Comparison of ENCODE assay signal across 31 cellular contexts in genomic region chr14:25015761-25016160, GRCh38. TPM values are rescaled to one million over a fixed set of nuclear protein-coding genes. Genes with fewer than 3 reads are reported as not detected.
"Had no signal": no experiment of that assay in that cellular context is flagged by ENCODE, and none has a peak within 500 bp of the region (broad histone marks: within the 10 kb centered on the region; RNA-seq: fewer than 3 reads in every experiment).

No MANE protein-coding gene starts in this region.

- H3K9me3 ChIP-seq: ascending aorta had no signal

- H3K36me3 ChIP-seq: ascending aorta, cardiac muscle cell had no signal

- H3K4me3 ChIP-seq: ascending aorta, cardiac muscle cell had no signal

- H3K27me3 ChIP-seq: ascending aorta, cardiac muscle cell had no signal

- H3K27ac ChIP-seq: ascending aorta, cardiac muscle cell, VCaP had no signal

- FAIRE-seq: bronchial epithelial cell, TTC549 had no signal

- ATAC-seq: activated CD8-positive, alpha-beta memory T cell treated with anti-CD3 and anti-CD28 coated beads, Interleukin-2, amount 10 ng/mL, durations not matched to agents 7 days and 5 days; activated CD8-positive, alpha-beta T cell treated with anti-CD3 and anti-CD28 coated beads, Interleukin-2, amount 10 ng/mL, durations not matched to agents 7 days and 5 days; activated naive CD8-positive, alpha-beta T cell treated with anti-CD3 and anti-CD28 coated beads, Interleukin-2, amount 50 U/mL, for 24 hours had no signal

- H3K4me1 ChIP-seq: ascending aorta had no signal

- DNase-seq: activated B cell treated with CpG ODN at 0.5 μM for 24 hours; activated CD4-positive, alpha-beta memory T cell treated with anti-CD3 and anti-CD28 coated beads, Interleukin-2, amount 10 ng/mL, durations not matched to agents 7 days and 5 days; activated CD4-positive, alpha-beta T cell treated with anti-CD3 and anti-CD28 coated beads for 4 hours; activated CD4-positive, alpha-beta T cell treated with anti-CD3 and anti-CD28 coated beads, Interleukin-2, amount 10 ng/mL, durations not matched to agents 7 days and 5 days; activated CD4-positive, alpha-beta T cell treated with anti-CD3 and anti-CD28 coated beads, Interleukin-2, amount 50 U/mL, for 48 hours; activated CD4-positive, CD25-positive, alpha-beta regulatory T cell treated with anti-CD3 and anti-CD28 coated beads, Interleukin-2, amount 50 U/mL, for 72 hours; activated CD8-positive, alpha-beta memory T cell treated with anti-CD3 and anti-CD28 coated beads for 24 hours; activated CD8-positive, alpha-beta memory T cell treated with anti-CD3 and anti-CD28 coated beads, Interleukin-2, amount 10 ng/mL, durations not matched to agents 7 days and 5 days; activated CD8-positive, alpha-beta memory T cell treated with anti-CD3 and anti-CD28 coated beads, Interleukin-2, amount 50 U/mL, for 48 hours; activated CD8-positive, alpha-beta T cell treated with anti-CD3 and anti-CD28 coated beads, Interleukin-2, amount 10 ng/mL, durations not matched to agents 7 days and 5 days; activated effector memory CD4-positive, alpha-beta T cell treated with Interleukin-2 at 50 U/mL for 16 hours; activated gamma-delta T cell; activated naive CD4-positive, alpha-beta T cell treated with anti-CD3 and anti-CD28 coated beads, Interleukin-2, amount 10 ng/mL, durations not matched to agents 7 days and 5 days; activated naive CD4-positive, alpha-beta T cell treated with Interleukin-2 at 50 U/mL for 16 hours; activated naive CD8-positive, alpha-beta T cell treated with anti-CD3 and anti-CD28 coated beads, Interleukin-2, amount 10 ng/mL, durations not matched to agents 7 days and 5 days; activated naive CD8-positive, alpha-beta T cell treated with anti-CD3 and anti-CD28 coated beads, Interleukin-2, amount 50 U/mL, for 24 hours; activated T-cell treated with anti-CD3 and anti-CD28 coated beads, Interleukin-2, amount 50 U/mL, for 24 hours; activated T-cell treated with anti-CD3 and anti-CD28 coated beads, Interleukin-2, amount 50 U/mL, for 48 hours; amygdala; anterior cingulate cortex; caudate nucleus; cerebellar nuclear complex; T-helper 1 cell; T-helper 2 cell; T-helper 9 cell had no signal

RNA-seq across cellular contexts. Expression of gene STXBP6, which starts 34.2 kb away (rescaled TPM):
- total RNA-seq: activated CD4-positive, alpha-beta memory T cell treated with anti-CD3 and anti-CD28 coated beads, Interleukin-2, amount 10 ng/mL, durations not matched to agents 7 days and 5 days; activated CD4-positive, alpha-beta T cell treated with anti-CD3 and anti-CD28 coated beads, Interleukin-2, amount 10 ng/mL, durations not matched to agents 7 days and 5 days; activated CD8-positive, alpha-beta memory T cell treated with anti-CD3 and anti-CD28 coated beads, Interleukin-2, amount 10 ng/mL, durations not matched to agents 7 days and 5 days; activated CD8-positive, alpha-beta T cell treated with anti-CD3 and anti-CD28 coated beads, Interleukin-2, amount 10 ng/mL, durations not matched to agents 7 days and 5 days; activated naive CD8-positive, alpha-beta T cell treated with anti-CD3 and anti-CD28 coated beads, Interleukin-2, amount 10 ng/mL, durations not matched to agents 7 days and 5 days; activated T-helper 2 cell treated with anti-CD3 and anti-CD28 coated beads, Interferon-gamma antibody, Interleukin-2, Interleukin-4, amounts not matched to agents 10 μg/mL and 5 μg/mL and 100 μg/mL, durations not matched to agents 14 hours and 24 hours and 36 hours; bronchial epithelial cell had no signal
